Comparison of ENCODE assay signal across 10 cellular contexts in the genomic region with DNA sequence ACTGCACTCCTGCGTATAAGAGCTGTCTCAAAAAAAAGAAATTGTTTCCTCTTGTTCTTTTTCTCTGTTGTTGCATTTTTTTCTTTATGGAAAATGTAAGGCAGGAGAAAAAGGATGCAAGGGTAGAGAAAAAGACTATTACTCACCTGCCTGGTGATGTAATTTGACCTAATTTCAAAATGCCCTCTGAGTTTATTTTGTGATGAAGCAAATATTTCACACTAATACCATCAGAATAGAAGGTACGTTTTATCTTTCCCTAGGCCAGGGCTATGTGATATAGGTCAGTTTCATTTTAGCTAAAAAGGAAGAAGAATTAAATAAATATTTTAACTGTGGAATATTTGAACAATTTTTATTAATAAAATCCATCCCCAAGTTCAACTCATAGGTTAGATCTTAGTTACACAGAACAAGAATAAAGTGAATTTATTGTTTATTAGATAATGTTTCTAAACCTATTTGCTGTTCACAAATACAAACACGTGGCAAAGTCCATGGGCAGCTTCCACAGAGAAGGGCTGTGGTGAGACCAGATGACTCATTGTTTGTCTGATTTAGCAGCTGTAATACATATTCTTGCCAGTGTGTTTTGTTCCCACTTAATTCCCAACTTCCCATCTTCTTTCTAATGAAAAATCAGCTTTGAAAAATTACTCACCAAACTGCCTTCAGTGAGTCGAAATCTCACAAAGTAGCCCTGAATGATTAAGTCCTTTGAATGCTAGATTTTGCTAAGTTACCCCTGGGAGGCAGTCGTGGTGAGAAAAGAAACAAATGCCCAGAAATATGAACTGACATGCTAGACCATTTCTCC. TPM values are rescaled to one million over a fixed set of nuclear protein-coding genes. Genes with fewer than 3 reads are reported as not detected.
DNase-seq lines count a peak whose midpoint lies in the region; ATAC-seq and TF ChIP-seq lines count a peak whose summit lies in the region.
"Had no signal": no experiment of that assay in that cellular context is flagged by ENCODE, and none has a peak within 500 bp of the region (broad histone marks: within the 10 kb centered on the region; RNA-seq: fewer than 3 reads in every experiment).

No MANE protein-coding gene starts in this region.

- peaks cover 19 to 23% of the 10 kb centered on the region in 2 donors for H3K27me3 Mint-ChIP-seq in effector memory CD8-positive, alpha-beta T cell
- no peaks in the 10 kb centered on the region for H3K27me3 Mint-ChIP-seq in osteocyte (ENCODE audit: unreplicated experiment)
- no peaks in the 10 kb centered on the region for H3K27me3 Mint-ChIP-seq in mesothelial cell of epicardium (ENCODE audit: low read depth)

- ATAC-seq in effector memory CD8-positive, alpha-beta T cell (replicated peaks), result peak; percentile 55
- ATAC-seq in HG02623 (IDR thresholded peaks at IDR 0.05; ENCODE audit: unreplicated experiment), result no peak

- H3K4me1 Mint-ChIP-seq in effector memory CD8-positive, alpha-beta T cell (ENCODE audit: low read depth in 2 of 2), result no peaks in the 10 kb centered on the region
- H3K4me1 Mint-ChIP-seq in osteocyte (ENCODE audit: unreplicated experiment) (peaks cover 15% of the 10 kb centered on the region), mesothelial cell of epicardium (no peaks in the 10 kb centered on the region)

- no peaks in the 10 kb centered on the region for H3K36me3 Mint-ChIP-seq in effector memory CD8-positive, alpha-beta T cell (ENCODE audit: insufficient read depth)
- H3K36me3 Mint-ChIP-seq in osteocyte (ENCODE audit: unreplicated experiment) (peaks cover under 1% of the 10 kb centered on the region), mesothelial cell of epicardium (no peaks in the 10 kb centered on the region)

- no peak overlapping the region for H3K27ac Mint-ChIP-seq in effector memory CD8-positive, alpha-beta T cell
- peak overlapping the region; percentile 43 for H3K27ac Mint-ChIP-seq in osteocyte (ENCODE audit: unreplicated experiment)
- no peak overlapping the region for H3K27ac Mint-ChIP-seq in mesothelial cell of epicardium

- H3K4me3 Mint-ChIP-seq in effector memory CD8-positive, alpha-beta T cell, result no peak overlapping the region
- H3K4me3 Mint-ChIP-seq in osteocyte (ENCODE audit: unreplicated experiment) (peak overlapping the region; percentile 30), mesothelial cell of epicardium (no peak overlapping the region)

- no peaks in the 10 kb centered on the region for H3K9me3 Mint-ChIP-seq in effector memory CD8-positive, alpha-beta T cell
- H3K9me3 Mint-ChIP-seq in osteocyte (ENCODE audit: unreplicated experiment) (peaks cover 10% of the 10 kb centered on the region), mesothelial cell of epicardium (peaks cover 23% of the 10 kb centered on the region)

- DNase-seq in GM04503 (ENCODE audit: low read depth) (peak; percentile 67), NCI-H2029 (lab: John Stamatoyannopoulos, UW) (peak; percentile 59), osteocyte (ENCODE audit: extremely low spot score, unreplicated experiment) (no peak), mesothelial cell of epicardium (ENCODE audit: low spot score in 2 of 2, unreplicated experiment in 2 of 2) (no peak), SKM-1 treated with dmso at 0.1 percent for 144 hours (lab: John Stamatoyannopoulos, UW; ENCODE audit: unreplicated experiment) (no peak), iPS-NIHi7 (ENCODE audit: extremely low spot score) (no peak)
- no peak for DNase-seq in effector memory CD8-positive, alpha-beta T cell
- DNase-seq: effector CD4-positive, alpha-beta T cell; stimulated activated CD4-positive, alpha-beta T cell treated with anti-CD3 and anti-CD28 coated beads, Interleukin-4, amount 100 ng/mL, for 1 hour had no signal

- TF ChIP-seq CTCF in osteocyte (IDR thresholded peaks at IDR 0.05) (peak; percentile 26), mesothelial cell of epicardium (IDR thresholded peaks at IDR 0.05; ENCODE audit: unreplicated experiment) (no peak)

RNA-seq across cellular contexts. Expression of a gene that starts 52.8 kb away (rescaled TPM):
- total RNA-seq in osteocyte (7.8 and 8.9 TPM in 2 replicates), mesothelial cell of epicardium (8.8 to 9.6 TPM (median 9.1 TPM) in 3 replicates)

Comparison
In these comparisons a context has a peak if more than half of its experiments do, and no peak if none do; other contexts are left out.
1. DNase-seq: peak in GM04503 (single experiment) and NCI-H2029 (single experiment); none in effector memory CD8-positive, alpha-beta T cell (0 of 3), osteocyte (single experiment), mesothelial cell of epicardium (0 of 2), SKM-1 treated with dmso at 0.1 percent for 144 hours (single experiment) and iPS-NIHi7 (single experiment).